Comparison of ENCODE assay signal across 16 cellular contexts in genomic region chr9:125659954-125660353, GRCh38. TPM values are rescaled to one million over a fixed set of nuclear protein-coding genes. Genes with fewer than 3 reads are reported as not detected.
DNase-seq lines count a peak whose midpoint lies in the region; ATAC-seq and TF ChIP-seq lines count a peak whose summit lies in the region.
"Had no signal": no experiment of that assay in that cellular context is flagged by ENCODE, and none has a peak within 500 bp of the region (broad histone marks: within the 10 kb centered on the region; RNA-seq: fewer than 3 reads in every experiment).

No MANE protein-coding gene starts in this region.

- H3K9me3 ChIP-seq in IMR-90 (ENCODE audit: control insufficient read depth, insufficient read depth, low read length) (no peaks in the 10 kb centered on the region), endodermal cell (ENCODE audit: control insufficient read depth, low read length) (no peaks in the 10 kb centered on the region)

- H4K5ac ChIP-seq in IMR-90 (ENCODE audit: low read depth, low read length), result no peak overlapping the region; the same call in 1 of the 2 replicates

- no peak overlapping the region for H4K91ac ChIP-seq in IMR-90 (ENCODE audit: insufficient read depth, low read depth, low read length)

- H3K27ac ChIP-seq in IMR-90 (ENCODE audit: insufficient read depth, low read length) (no peak overlapping the region), endodermal cell (ENCODE audit: low read depth, low read length) (peak overlapping the region; percentile 4)
- H3K27ac ChIP-seq: HL-60 had no signal

- H3K9ac ChIP-seq in IMR-90 (ENCODE audit: low read depth, low read length) (no peak overlapping the region), endodermal cell (ENCODE audit: extremely low read depth, low read length, poor library complexity, severe bottlenecking) (no peak overlapping the region)

- intact Hi-C loops in IMR-90 (cut with micrococcal nuclease), result no loop called here
- intact Hi-C loops in activated T-helper 2 cell treated with anti-CD3 and anti-CD28 coated beads, Interferon-gamma antibody, Interleukin-2, Interleukin-4, amounts not matched to agents 10 μg/mL and 5 μg/mL and 100 μg/mL, durations not matched to agents 14 hours and 24 hours and 36 hours (cut with micrococcal nuclease), result loop anchor here (1.0 to 5.0 kb wide), 2 partner anchors 10 to 42 kb away; no protein-coding TSS in a partner anchor

- peak; percentile 18 to 40 for DNase-seq in activated T-cell treated with anti-CD3 and anti-CD28 coated beads, Interleukin-2, amount 50 U/mL, for 72 hours
- no peak for DNase-seq in activated T-cell treated with anti-CD3 and anti-CD28 coated beads, Interleukin-2, amount 50 U/mL, for 48 hours
- DNase-seq in IMR-90 (peak; percentile 90), endodermal cell (no peak), SK-N-DZ (ENCODE audit: low spot score) (no peak)
- DNase-seq in activated T-helper 2 cell treated with anti-CD3 and anti-CD28 coated beads, Interferon-gamma antibody, Interleukin-2, Interleukin-4, amounts not matched to agents 10 μg/mL and 5 μg/mL and 100 μg/mL, durations not matched to agents 14 hours and 24 hours and 36 hours (ENCODE audit: low spot score), result no peak
- DNase-seq: activated CD4-positive, alpha-beta T cell treated with anti-CD3 and anti-CD28 coated beads, Interleukin-2, amount 50 U/mL, for 4 hours; AML-193; left colon; NCI-H1092 treated with DMSO at 0.1 percent for 48 hours; NCI-H69 had no signal

- CTCF ChIA-PET in IMR-90 (lab: Yijun Ruan, JAX), result no interaction called here

- no peak overlapping the region for H3K27ac Mint-ChIP-seq in activated T-cell treated with anti-CD3 and anti-CD28 coated beads, Interleukin-2, amount 50 U/mL, for 72 hours
- H3K27ac Mint-ChIP-seq in endodermal cell, result no peak overlapping the region
- H3K27ac Mint-ChIP-seq in stimulated activated memory B cell treated with anti-CD40 and anti-IgM and Interleukin-4, amounts not matched to agents 10 μg/mL and 1 μg/mL and 100 μg/mL, for 72 hours, result no peak overlapping the region
- H3K27ac Mint-ChIP-seq in activated T-helper 2 cell treated with anti-CD3 and anti-CD28 coated beads, Interferon-gamma antibody, Interleukin-2, Interleukin-4, amounts not matched to agents 10 μg/mL and 5 μg/mL and 100 μg/mL, durations not matched to agents 14 hours and 24 hours and 36 hours, result no peak overlapping the region
- H3K27ac Mint-ChIP-seq: stimulated activated naive CD8-positive, alpha-beta T cell treated with anti-CD3 and anti-CD28 coated beads, Interleukin-15, Interleukin-2, amounts not matched to agents 100 ng/mL and 50 ng/mL, for 24 hours had no signal

- no peak overlapping the region for H3K56ac ChIP-seq in IMR-90 (ENCODE audit: extremely low read depth, insufficient read depth, low read length)

- no peak overlapping the region for H2AFZ ChIP-seq in IMR-90 (replicated peaks; ENCODE audit: low read length, poor library complexity)

- no peaks in the 10 kb centered on the region for H3K27me3 ChIP-seq in IMR-90 (ENCODE audit: control insufficient read depth, insufficient read depth, low read length)
- H3K27me3 ChIP-seq in endodermal cell (ENCODE audit: control insufficient read depth, insufficient read depth, low read length, poor library complexity, severe bottlenecking), result no peaks in the 10 kb centered on the region

- no peak overlapping the region for H3K4me3 Mint-ChIP-seq in activated T-cell treated with anti-CD3 and anti-CD28 coated beads, Interleukin-2, amount 50 U/mL, for 72 hours
- H3K4me3 Mint-ChIP-seq in endodermal cell, result no peak overlapping the region
- no peak overlapping the region for H3K4me3 Mint-ChIP-seq in stimulated activated memory B cell treated with anti-CD40 and anti-IgM and Interleukin-4, amounts not matched to agents 10 μg/mL and 1 μg/mL and 100 μg/mL, for 72 hours
- no peak overlapping the region for H3K4me3 Mint-ChIP-seq in activated T-helper 2 cell treated with anti-CD3 and anti-CD28 coated beads, Interferon-gamma antibody, Interleukin-2, Interleukin-4, amounts not matched to agents 10 μg/mL and 5 μg/mL and 100 μg/mL, durations not matched to agents 14 hours and 24 hours and 36 hours (ENCODE audit: low read depth)
- H3K4me3 Mint-ChIP-seq: neural crest cell; stimulated activated naive CD8-positive, alpha-beta T cell treated with anti-CD3 and anti-CD28 coated beads, Interleukin-15, Interleukin-2, amounts not matched to agents 100 ng/mL and 50 ng/mL, for 24 hours had no signal

- no peak for TF ChIP-seq POLR2A in IMR-90 (IDR thresholded peaks at IDR 0.05; ENCODE audit: low read depth, low read length)

- peaks cover 7% of the 10 kb centered on the region for H3K4me1 ChIP-seq in IMR-90 (ENCODE audit: control insufficient read depth, insufficient read depth, low read length)
- peaks cover 8% of the 10 kb centered on the region for H3K4me1 ChIP-seq in endodermal cell (ENCODE audit: control insufficient read depth, insufficient read depth, low read length)

- H2BK120ac ChIP-seq in IMR-90 (ENCODE audit: low read depth, low read length), result 0 out of 2 replicates have a peak overlapping the region, but pooled peaks have one; percentile 1

- peaks cover 10% of the 10 kb centered on the region for H3K4me1 Mint-ChIP-seq in activated T-cell treated with anti-CD3 and anti-CD28 coated beads, Interleukin-2, amount 50 U/mL, for 72 hours (ENCODE audit: low read depth)
- H3K4me1 Mint-ChIP-seq in endodermal cell, result peaks cover 21% of the 10 kb centered on the region
- H3K4me1 Mint-ChIP-seq in stimulated activated memory B cell treated with anti-CD40 and anti-IgM and Interleukin-4, amounts not matched to agents 10 μg/mL and 1 μg/mL and 100 μg/mL, for 72 hours, result peaks cover 16% of the 10 kb centered on the region
- H3K4me1 Mint-ChIP-seq in activated T-helper 2 cell treated with anti-CD3 and anti-CD28 coated beads, Interferon-gamma antibody, Interleukin-2, Interleukin-4, amounts not matched to agents 10 μg/mL and 5 μg/mL and 100 μg/mL, durations not matched to agents 14 hours and 24 hours and 36 hours (ENCODE audit: low read depth), result peaks cover 7% of the 10 kb centered on the region

- in situ Hi-C loops in IMR-90 (cut with MboI; ENCODE audit: low sequenced_read_pairs), result no loop called here

- H3K18ac ChIP-seq in IMR-90 (ENCODE audit: low read depth, low read length), result peak overlapping the region; percentile 57; the same call in 1 of the 2 replicates

- H3K4me2 ChIP-seq in IMR-90 (ENCODE audit: low read depth, low read length), result peak overlapping the region; percentile 23; the same call in 1 of the 2 replicates

- no peaks in the 10 kb centered on the region for H3K27me3 Mint-ChIP-seq in activated T-cell treated with anti-CD3 and anti-CD28 coated beads, Interleukin-2, amount 50 U/mL, for 72 hours (ENCODE audit: low read depth)
- no peaks in the 10 kb centered on the region for H3K27me3 Mint-ChIP-seq in endodermal cell (ENCODE audit: insufficient read depth)
- no peaks in the 10 kb centered on the region for H3K27me3 Mint-ChIP-seq in stimulated activated memory B cell treated with anti-CD40 and anti-IgM and Interleukin-4, amounts not matched to agents 10 μg/mL and 1 μg/mL and 100 μg/mL, for 72 hours
- H3K27me3 Mint-ChIP-seq in activated T-helper 2 cell treated with anti-CD3 and anti-CD28 coated beads, Interferon-gamma antibody, Interleukin-2, Interleukin-4, amounts not matched to agents 10 μg/mL and 5 μg/mL and 100 μg/mL, durations not matched to agents 14 hours and 24 hours and 36 hours (ENCODE audit: low read depth), result no peaks in the 10 kb centered on the region
- H3K27me3 Mint-ChIP-seq: stimulated activated naive CD8-positive, alpha-beta T cell treated with anti-CD3 and anti-CD28 coated beads, Interleukin-15, Interleukin-2, amounts not matched to agents 100 ng/mL and 50 ng/mL, for 24 hours had no signal

- BruUV-seq in IMR-90 (replicated peaks; lab: Mats Ljungman, UMichigan), result no TSS peak

- peaks cover 17% of the 10 kb centered on the region for H3K9me1 ChIP-seq in IMR-90 (ENCODE audit: insufficient read depth, low read length)

- 63% methylated on average over 1 of the region's 4 CpGs; no CpG with 5 or more reads in 1 of the 2 experiments for WGBS in IMR-90 (ENCODE audit: extremely low coverage in 2 of 2, insufficient read length in 1 of 2), 2 experiments
- WGBS in endodermal cell (ENCODE audit: insufficient coverage in 1 of 2, insufficient read length in 1 of 2), 2 experiments, result 63 to 73% methylated on average over 1 to 4 of the region's 4 CpGs

- peak overlapping the region; percentile 47; the same call in 1 of the 2 replicates for H2AK5ac ChIP-seq in IMR-90 (ENCODE audit: low read depth, low read length)

- H3K36me3 ChIP-seq in IMR-90 (ENCODE audit: control insufficient read depth, insufficient read depth, low read length), result peaks cover 3% of the 10 kb centered on the region
- H3K36me3 ChIP-seq in endodermal cell (ENCODE audit: control insufficient read depth, insufficient read depth, low read length), result peaks cover 4% of the 10 kb centered on the region

- H3K36me3 Mint-ChIP-seq in activated T-cell treated with anti-CD3 and anti-CD28 coated beads, Interleukin-2, amount 50 U/mL, for 72 hours (ENCODE audit: insufficient read depth in 2 of 2), result peaks cover 3% of the 10 kb centered on the region in 2 donors
- peaks cover 11% of the 10 kb centered on the region for H3K36me3 Mint-ChIP-seq in endodermal cell (ENCODE audit: low read depth)
- peaks cover 33% of the 10 kb centered on the region for H3K36me3 Mint-ChIP-seq in stimulated activated memory B cell treated with anti-CD40 and anti-IgM and Interleukin-4, amounts not matched to agents 10 μg/mL and 1 μg/mL and 100 μg/mL, for 72 hours
- peaks cover 26% of the 10 kb centered on the region for H3K36me3 Mint-ChIP-seq in activated T-helper 2 cell treated with anti-CD3 and anti-CD28 coated beads, Interferon-gamma antibody, Interleukin-2, Interleukin-4, amounts not matched to agents 10 μg/mL and 5 μg/mL and 100 μg/mL, durations not matched to agents 14 hours and 24 hours and 36 hours (ENCODE audit: low read depth)

- peaks cover 25 to 61% of the 10 kb centered on the region in 2 experiments; a peak in 3 of 4 replicates for H3K79me1 ChIP-seq in IMR-90 (ENCODE audit: low read depth in 1 of 2, low read length in 2 of 2)

- H3K4me3 ChIP-seq in IMR-90 (ENCODE audit: insufficient read depth, low read depth, low read length) (no peak overlapping the region), endodermal cell (ENCODE audit: low read length) (no peak overlapping the region)

- H2AK9ac ChIP-seq in IMR-90 (replicated peaks; ENCODE audit: low read depth, low read length, poor library complexity), result no peak overlapping the region

- H4K20me1 ChIP-seq in IMR-90 (ENCODE audit: insufficient read depth, low read length), result no peaks in the 10 kb centered on the region

- ATAC-seq in activated T-cell treated with anti-CD3 and anti-CD28 coated beads, Interleukin-2, amount 50 U/mL, for 72 hours (replicated peaks in 1 of 2), result peak; percentile 90 to 91
- ATAC-seq in IMR-90 (ENCODE audit: low read depth) (peak; percentile 74), GM18502 (IDR thresholded peaks at IDR 0.05; ENCODE audit: poor library complexity, unreplicated experiment) (no peak)
- ATAC-seq in stimulated activated memory B cell treated with anti-CD40 and anti-IgM and Interleukin-4, amounts not matched to agents 10 μg/mL and 1 μg/mL and 100 μg/mL, for 72 hours, result peak; percentile 70
- ATAC-seq: left colon had no signal

- H3K9me3 Mint-ChIP-seq in activated T-cell treated with anti-CD3 and anti-CD28 coated beads, Interleukin-2, amount 50 U/mL, for 72 hours, result no peaks in the 10 kb centered on the region
- no peaks in the 10 kb centered on the region for H3K9me3 Mint-ChIP-seq in endodermal cell
- H3K9me3 Mint-ChIP-seq in stimulated activated memory B cell treated with anti-CD40 and anti-IgM and Interleukin-4, amounts not matched to agents 10 μg/mL and 1 μg/mL and 100 μg/mL, for 72 hours, result no peaks in the 10 kb centered on the region
- no peaks in the 10 kb centered on the region for H3K9me3 Mint-ChIP-seq in activated T-helper 2 cell treated with anti-CD3 and anti-CD28 coated beads, Interferon-gamma antibody, Interleukin-2, Interleukin-4, amounts not matched to agents 10 μg/mL and 5 μg/mL and 100 μg/mL, durations not matched to agents 14 hours and 24 hours and 36 hours
- H3K9me3 Mint-ChIP-seq: neural crest cell; stimulated activated naive CD8-positive, alpha-beta T cell treated with anti-CD3 and anti-CD28 coated beads, Interleukin-15, Interleukin-2, amounts not matched to agents 100 ng/mL and 50 ng/mL, for 24 hours had no signal

- peak overlapping the region; percentile 67 for H2BK5ac ChIP-seq in IMR-90 (ENCODE audit: low read depth, low read length, poor library complexity, severe bottlenecking)

- H2BK20ac ChIP-seq in IMR-90 (ENCODE audit: low read depth, low read length), result no peak overlapping the region

- H2BK15ac ChIP-seq in IMR-90 (ENCODE audit: low read depth, low read length), result 0 out of 3 replicates have a peak overlapping the region, but pooled peaks have one; percentile 37

- POLR2A ChIA-PET in IMR-90 (lab: Charles Lee; ENCODE audit: unreplicated experiment), result no interaction called here

- H3K14ac ChIP-seq in IMR-90 (replicated peaks; ENCODE audit: low read depth, low read length), result no peak overlapping the region; the same call in 1 of the 2 replicates

- dilution Hi-C loops in IMR-90 (cut with HindIII; ENCODE audit: low sequenced_read_pairs, unreplicated experiment), result no loop called here

- TF ChIP-seq CTCF in IMR-90 (conservative IDR thresholded peaks at IDR 0.05; ENCODE audit: low read depth, low read length), result no peak
- TF ChIP-seq CTCF in endodermal cell (conservative IDR thresholded peaks at IDR 0.05), result no peak

- H3K23ac ChIP-seq in IMR-90 (ENCODE audit: low read depth, low read length), result peak overlapping the region; percentile 30

- peak overlapping the region in 1 of 2 experiments; percentile 38; a peak in 1 of 4 replicates for H4K8ac ChIP-seq in IMR-90 (ENCODE audit: low read depth in 2 of 2, low read length in 2 of 2)

- TF ChIP-seq RAD21 in IMR-90 (IDR thresholded peaks at IDR 0.05; ENCODE audit: low read length), result no peak

- H3K4ac ChIP-seq in IMR-90 (ENCODE audit: low read depth, low read length), result no peak overlapping the region

RNA-seq across cellular contexts. Expression of gene MAPKAP1, which starts 47.1 kb away (rescaled TPM):
- 10 to 100 TPM; 42.1 to 42.8 TPM for total RNA-seq in activated T-cell treated with anti-CD3 and anti-CD28 coated beads, Interleukin-2, amount 50 U/mL, for 72 hours
- total RNA-seq in IMR-90 (2012; rRNA removed) (122 and 158 TPM in 2 replicates), endodermal cell (10 to 100 TPM; 75.3 to 91.6 TPM)
- polyA plus RNA-seq in IMR-90 (2012; rRNA removed), result 75.0 and 87.2 TPM in 2 replicates
- 57.5 and 86.3 TPM in 2 replicates for polyA plus RNA-seq in IMR-90 (2012; cell fraction: cytosol; rRNA removed)
- 53.4 and 70.8 TPM in 2 replicates for polyA plus RNA-seq in IMR-90 (2012; cell fraction: nucleus; rRNA removed; ENCODE audit: low replicate concordance)
- polyA plus RNA-seq in endodermal cell (2013, experiment 1 of 2), result 52.4 TPM
- polyA plus RNA-seq in endodermal cell (2013, experiment 2 of 2), result 56.3 TPM
- polyA plus RNA-seq in SK-N-DZ (2014; cell fraction: cytosol; rRNA removed), result 56.8 and 57.7 TPM in 2 replicates
- polyA plus RNA-seq in SK-N-DZ (2014; cell fraction: nucleus; rRNA removed), result 37.1 and 55.5 TPM in 2 replicates
- 77.9 and 83.8 TPM in 2 replicates for total RNA-seq in activated T-helper 2 cell treated with anti-CD3 and anti-CD28 coated beads, Interferon-gamma antibody, Interleukin-2, Interleukin-4, amounts not matched to agents 10 μg/mL and 5 μg/mL and 100 μg/mL, durations not matched to agents 14 hours and 24 hours and 36 hours

Comparison
In these comparisons a context has a peak if more than half of its experiments do, and no peak if none do; other contexts are left out.
1. DNase-seq: peak in activated T-cell treated with anti-CD3 and anti-CD28 coated beads, Interleukin-2, amount 50 U/mL, for 72 hours (2 of 2) and IMR-90 (single experiment); none in activated T-cell treated with anti-CD3 and anti-CD28 coated beads, Interleukin-2, amount 50 U/mL, for 48 hours (0 of 2), endodermal cell (single experiment), SK-N-DZ (single experiment) and activated T-helper 2 cell treated with anti-CD3 and anti-CD28 coated beads, Interferon-gamma antibody, Interleukin-2, Interleukin-4, amounts not matched to agents 10 μg/mL and 5 μg/mL and 100 μg/mL, durations not matched to agents 14 hours and 24 hours and 36 hours (single experiment).